25 cellular contexts compared by ENCODE assay signal in the genomic region with DNA sequence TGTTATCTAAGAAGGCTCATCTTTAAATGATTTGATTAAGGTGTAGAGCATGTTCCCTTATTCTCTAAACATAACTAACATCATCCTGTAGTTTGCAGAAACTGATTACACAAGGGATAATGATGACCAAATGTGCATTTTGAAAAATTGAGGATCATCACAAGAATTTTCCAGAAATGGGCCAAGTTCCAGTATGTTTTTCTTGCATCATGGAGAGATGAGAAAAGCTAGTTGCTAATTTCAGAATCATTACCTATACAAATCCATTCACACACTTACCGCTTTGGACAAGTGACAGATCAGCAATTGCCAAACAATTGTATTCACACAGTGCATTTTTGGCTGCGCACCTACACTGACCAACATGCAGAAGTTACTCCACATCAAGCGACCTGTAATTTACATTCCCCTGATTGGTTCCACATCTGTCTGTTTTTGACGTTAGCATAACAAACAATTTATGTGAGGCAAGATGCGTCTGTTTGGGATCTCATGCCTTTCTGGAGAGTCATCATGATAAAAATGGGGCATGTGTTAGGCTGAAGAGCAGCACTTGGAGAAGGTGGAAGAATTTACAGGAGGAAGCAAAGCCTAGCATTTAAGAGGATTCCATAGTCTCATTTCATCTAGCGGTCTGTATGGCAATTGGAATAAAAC. TPM values are rescaled to one million over a fixed set of nuclear protein-coding genes. Genes with fewer than 3 reads are reported as not detected.
A peak's percentile ranks its signal among the peaks of the same experiment; 100 is the strongest.
DNase-seq lines count a peak whose midpoint lies in the region; ATAC-seq, FAIRE-seq and TF ChIP-seq lines count a peak whose summit lies in the region.
"Had no signal": no experiment of that assay in that cellular context is flagged by ENCODE, and none has a peak within 500 bp of the region (broad histone marks: within the 10 kb centered on the region; RNA-seq: fewer than 3 reads in every experiment).

No MANE protein-coding gene starts in this region.

- WGBS in smooth muscle cell (ENCODE audit: low lambda C conversion rate): 33% methylated on average over 6 of the region's 6 CpGs
- WGBS in body of pancreas, 2 donors: 64 to 66% methylated on average over 6 of the region's 6 CpGs

- CTCF ChIA-PET in A673 (lab: Charles Lee): no interaction called here

- peak; percentile 61 for FAIRE-seq in H54 (lab: Jason Lieb, UNC)
- FAIRE-seq: endothelial cell of umbilical vein, GM18507 had no signal

- DNase-seq in H54 (ENCODE audit: insufficient read length, low spot score) (no peak), amniotic epithelial cell (ENCODE audit: low read depth) (peak; percentile 92), fibroblast of villous mesenchyme (ENCODE audit: low read depth) (peak; percentile 90), GDM1 (lab: John Stamatoyannopoulos, UW) (no peak), A673 (ENCODE audit: low spot score) (no peak), smooth muscle cell (lab: John Stamatoyannopoulos, UW; ENCODE audit: unreplicated experiment) (no peak), body of pancreas (no peak)
- DNase-seq: activated CD8-positive, alpha-beta T cell treated with anti-CD3 and anti-CD28 coated beads for 36 hours; activated naive CD4-positive, alpha-beta T cell; activated T-cell treated with anti-CD3 and anti-CD28 coated beads, Interleukin-2, amount 50 U/mL, for 1 hour; amniotic stem cell; central memory CD4-positive, alpha-beta T cell; DMS79 treated with DMSO at 0.1 percent for 48 hours; gastrocnemius medialis; NCI-H1694; NCI-H2171; NCI-H526; retina; stimulated activated CD4-positive, alpha-beta T cell treated with anti-CD3 and anti-CD28 coated beads, Interleukin-4, amount 100 ng/mL, for 24 hours; stimulated activated naive CD4-positive, alpha-beta T cell treated with Interleukin-2 at 50 U/mL for 16 hours; thyroid gland had no signal

- no peak overlapping the region for H3K27ac ChIP-seq in A673 (ENCODE audit: low read depth, low read length, poor library complexity, severe bottlenecking)
- no peak overlapping the region for H3K27ac ChIP-seq in smooth muscle cell (ENCODE audit: low read depth)
- H3K27ac ChIP-seq in body of pancreas: no peak overlapping the region
- H3K27ac ChIP-seq: gastrocnemius medialis, RWPE1, thyroid gland had no signal

- intact Hi-C loops in A673 (cut with micrococcal nuclease; ENCODE audit: unreplicated experiment): no loop called here
- intact Hi-C loops in body of pancreas (cut with DNase I): no loop called here

- no peak overlapping the region for H3K4me3 ChIP-seq in fibroblast of villous mesenchyme (ENCODE audit: low read depth, low read length)
- no peak overlapping the region for H3K4me3 ChIP-seq in A673 (ENCODE audit: low read depth, low read length, poor library complexity, severe bottlenecking)
- H3K4me3 ChIP-seq in smooth muscle cell: no peak overlapping the region
- no peak overlapping the region for H3K4me3 ChIP-seq in body of pancreas
- H3K4me3 ChIP-seq: gastrocnemius medialis, thyroid gland had no signal

- TF ChIP-seq POLR2A in H54 (IDR thresholded peaks at IDR 0.05; ENCODE audit: low read depth, low read length) (no peak), body of pancreas (IDR thresholded peaks at IDR 0.05) (no peak)

- BruUV-seq in A673 (replicated peaks; lab: Mats Ljungman, UMichigan): no TSS peak

- H3K4me2 ChIP-seq in smooth muscle cell: no peak overlapping the region

- H3F3A ChIP-seq in smooth muscle cell (ENCODE audit: low read depth): peaks cover 18% of the 10 kb centered on the region

- H3K79me2 ChIP-seq in smooth muscle cell (ENCODE audit: low read depth): no peaks in the 10 kb centered on the region

- no peak overlapping the region for H3K9ac ChIP-seq in smooth muscle cell (ENCODE audit: low read depth)

- ATAC-seq in body of pancreas: no peak
- ATAC-seq: activated CD8-positive, alpha-beta T cell treated with anti-CD3 and anti-CD28 coated beads for 36 hours; gastrocnemius medialis; HCT116 had no signal

- no peaks in the 10 kb centered on the region for H4K20me1 ChIP-seq in smooth muscle cell (ENCODE audit: low read depth)

- POLR2A ChIA-PET in A673 (lab: Charles Lee; ENCODE audit: low non-redundant PET): no interaction called here

- H3K27me3 ChIP-seq in A673 (replicated peaks; ENCODE audit: insufficient read depth, low read depth, low read length, poor library complexity) (peaks cover 21% of the 10 kb centered on the region), smooth muscle cell (ENCODE audit: low read depth) (no peaks in the 10 kb centered on the region), body of pancreas (peaks cover 0 to 6% of the 10 kb centered on the region in 2 donors)
- H3K27me3 ChIP-seq: thyroid gland had no signal

- H3K36me3 ChIP-seq in A673 (ENCODE audit: insufficient read depth, low read length, poor library complexity, severe bottlenecking) (no peaks in the 10 kb centered on the region), smooth muscle cell (ENCODE audit: low read depth) (no peaks in the 10 kb centered on the region), body of pancreas (replicated peaks in 1 of 2; ENCODE audit: insufficient read depth in 1 of 2, low read depth in 2 of 2) (no peaks in the 10 kb centered on the region)
- H3K36me3 ChIP-seq: gastrocnemius medialis, thyroid gland had no signal

- TF ChIP-seq CTCF in fibroblast of villous mesenchyme (IDR thresholded peaks at IDR 0.05; ENCODE audit: insufficient read depth, low read depth, low read length) (no peak), A673 (conservative IDR thresholded peaks at IDR 0.05; ENCODE audit: low read depth, low read length) (no peak), smooth muscle cell (IDR thresholded peaks at IDR 0.05; ENCODE audit: borderline replicate concordance, insufficient read depth, poor library complexity, severe bottlenecking) (no peak), body of pancreas (IDR thresholded peaks at IDR 0.05) (no peak)

- no peaks in the 10 kb centered on the region for H3K9me3 ChIP-seq in A673 (ENCODE audit: low read depth, low read length, poor library complexity, severe bottlenecking)
- no peaks in the 10 kb centered on the region for H3K9me3 ChIP-seq in smooth muscle cell (replicated peaks; ENCODE audit: low read depth)
- no peaks in the 10 kb centered on the region for H3K9me3 ChIP-seq in body of pancreas
- H3K9me3 ChIP-seq: gastrocnemius medialis, thyroid gland had no signal

- no peak overlapping the region for H2AFZ ChIP-seq in smooth muscle cell (ENCODE audit: low read depth)

- H3K4me1 ChIP-seq in A673 (ENCODE audit: insufficient read depth, low read length, poor library complexity, severe bottlenecking) (no peaks in the 10 kb centered on the region), smooth muscle cell (ENCODE audit: low read depth) (peaks cover 8% of the 10 kb centered on the region), body of pancreas (peaks cover 23% of the 10 kb centered on the region)
- H3K4me1 ChIP-seq: thyroid gland had no signal

RNA-seq across cellular contexts. Expression of a gene that starts 2.8 kb away (rescaled TPM):
- total RNA-seq in fibroblast of villous mesenchyme (33.7 and 41.6 TPM in 2 replicates), A673 (2021) (0.45 and 0.74 TPM in 2 replicates), smooth muscle cell (13.4 and 13.5 TPM in 2 replicates), body of pancreas (1 to 10 TPM in 1 of 2 donors, under 1 TPM in 1; 0.99 to 1.8 TPM)
- 7.1 and 11.6 TPM in 2 replicates for polyA plus RNA-seq in smooth muscle cell
- total RNA-seq: activated CD8-positive, alpha-beta T cell treated with anti-CD3 and anti-CD28 coated beads for 36 hours had no signal

Comparison
In these comparisons a context has a peak if more than half of its experiments do, and no peak if none do; other contexts are left out.
1. DNase-seq: peak in amniotic epithelial cell (single experiment) and fibroblast of villous mesenchyme (single experiment); none in H54 (single experiment), GDM1 (single experiment), A673 (single experiment), smooth muscle cell (single experiment) and body of pancreas (0 of 4).